26 cellular contexts compared by ENCODE assay signal in the genomic region with DNA sequence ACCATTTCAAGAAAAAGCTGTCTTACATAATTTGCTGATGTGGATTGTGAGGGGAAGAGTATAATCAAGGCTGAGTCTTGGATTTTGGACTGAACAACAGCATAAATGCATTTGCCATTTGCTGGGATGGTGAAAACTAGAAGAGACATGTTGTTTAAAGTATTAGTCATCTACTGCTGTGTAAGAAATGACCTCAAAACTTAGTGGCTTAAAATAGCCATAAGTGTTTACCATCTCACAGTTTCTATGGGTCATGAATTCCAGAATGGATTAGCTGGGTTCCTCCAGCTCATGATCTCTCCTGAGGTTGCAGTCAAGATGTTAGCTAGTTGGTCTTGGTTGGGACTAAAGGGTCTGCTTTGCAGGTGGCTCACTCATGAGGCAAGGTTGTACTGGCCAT.
DNase-seq lines count a peak whose midpoint lies in the region; ATAC-seq and TF ChIP-seq lines count a peak whose summit lies in the region.
"Had no signal": no experiment of that assay in that cellular context is flagged by ENCODE, and none has a peak within 500 bp of the region (broad histone marks: within the 10 kb centered on the region; RNA-seq: fewer than 3 reads in every experiment).

No MANE protein-coding gene starts in this region.

- no peak for TF ChIP-seq CTCF in PC-3 (conservative IDR thresholded peaks at IDR 0.05; ENCODE audit: low read depth, low read length)
- TF ChIP-seq CTCF in osteoblast (IDR thresholded peaks at IDR 0.05; ENCODE audit: extremely low read depth, low read depth, low read length): no peak

- POLR2A ChIA-PET in PC-3 (lab: Charles Lee; ENCODE audit: unreplicated experiment): no interaction called here
- POLR2A ChIA-PET in activated CD4-positive, alpha-beta memory T cell treated with anti-CD3 and anti-CD28 coated beads, Interleukin-2, amount 10 ng/mL, durations not matched to agents 7 days and 5 days (lab: Charles Lee): no interaction called here

- no peak overlapping the region for H3K4me3 Mint-ChIP-seq in activated CD4-positive, alpha-beta memory T cell treated with anti-CD3 and anti-CD28 coated beads, Interleukin-2, amount 10 ng/mL, durations not matched to agents 7 days and 5 days
- H3K4me3 Mint-ChIP-seq: activated CD8-positive, alpha-beta memory T cell treated with anti-CD3 and anti-CD28 coated beads, Interleukin-2, amount 10 ng/mL, durations not matched to agents 7 days and 5 days; activated T-helper 17 cell treated with anti-CD3 and anti-CD28 coated beads, Interleukin-2, amount 50 U/mL, for 72 hours; mesothelial cell of epicardium; natural killer cell treated with Interleukin-12 subunit alpha and Interleukin-12 subunit beta and Interleukin-15 and Interleukin-18, amount 100 ng/mL, for 72 hours; type B pancreatic cell had no signal

- peaks cover 23% of the 10 kb centered on the region for H3K4me1 ChIP-seq in PC-3 (ENCODE audit: insufficient read depth, low read length)
- H3K4me1 ChIP-seq in osteoblast (ENCODE audit: insufficient read depth, low read length): peaks cover 34% of the 10 kb centered on the region
- H3K4me1 ChIP-seq: adrenal gland, BLaER1, Peyer's patch, stomach had no signal

- H3K27me3 Mint-ChIP-seq in activated CD4-positive, alpha-beta memory T cell treated with anti-CD3 and anti-CD28 coated beads, Interleukin-2, amount 10 ng/mL, durations not matched to agents 7 days and 5 days: peaks cover 19% of the 10 kb centered on the region

- no peaks in the 10 kb centered on the region for H3K4me1 Mint-ChIP-seq in activated CD4-positive, alpha-beta memory T cell treated with anti-CD3 and anti-CD28 coated beads, Interleukin-2, amount 10 ng/mL, durations not matched to agents 7 days and 5 days
- H3K4me1 Mint-ChIP-seq: activated CD8-positive, alpha-beta memory T cell treated with anti-CD3 and anti-CD28 coated beads, Interleukin-2, amount 10 ng/mL, durations not matched to agents 7 days and 5 days; activated T-helper 17 cell treated with anti-CD3 and anti-CD28 coated beads, Interleukin-2, amount 50 U/mL, for 72 hours had no signal

- H3K27ac ChIP-seq in PC-3 (ENCODE audit: low read length) (peak overlapping the region; percentile 74), osteoblast (ENCODE audit: low read depth, low read length) (peak overlapping the region; percentile 92)
- H3K27ac ChIP-seq: adrenal gland, BLaER1, Peyer's patch, skin epidermis, stomach had no signal

- peak overlapping the region; percentile 50 for H3K4me2 ChIP-seq in PC-3 (ENCODE audit: low read length)
- peak overlapping the region; percentile 50 for H3K4me2 ChIP-seq in osteoblast (ENCODE audit: insufficient read depth, low read length)
- H3K4me2 ChIP-seq: BLaER1 had no signal

- H4K20me1 ChIP-seq in PC-3 (ENCODE audit: low read length) (no peaks in the 10 kb centered on the region), osteoblast (ENCODE audit: insufficient read depth, low read length) (no peaks in the 10 kb centered on the region)
- H4K20me1 ChIP-seq: BLaER1 had no signal

- no peaks in the 10 kb centered on the region for H3F3A ChIP-seq in PC-3 (ENCODE audit: low read length, unreplicated experiment)

- peak; percentile 87 for DNase-seq in EH (ENCODE audit: low read depth)
- peak; percentile 69 for DNase-seq in PC-3
- peak; percentile 45 for DNase-seq in fibroblast of gingiva (ENCODE audit: low read depth)
- DNase-seq in osteoblast (ENCODE audit: insufficient read length, low spot score, missing footprints): peak; percentile 56
- no peak for DNase-seq in posterior vena cava (ENCODE audit: low spot score)
- DNase-seq in activated CD4-positive, alpha-beta memory T cell treated with anti-CD3 and anti-CD28 coated beads, Interleukin-2, amount 10 ng/mL, durations not matched to agents 7 days and 5 days: no peak
- DNase-seq in activated CD4-positive, CD25-positive, alpha-beta regulatory T cell (lab: John Stamatoyannopoulos, UW): no peak
- DNase-seq in MV-4-11 (lab: John Stamatoyannopoulos, UW): no peak
- DNase-seq: activated CD4-positive, alpha-beta T cell treated with anti-CD3 and anti-CD28 coated beads for 1 hour; activated CD8-positive, alpha-beta memory T cell treated with anti-CD3 and anti-CD28 coated beads, Interleukin-2, amount 10 ng/mL, durations not matched to agents 7 days and 5 days; cerebellar nuclear complex; effector CD8-positive, alpha-beta T cell; NCI-H2029; NCI-H446 treated with DMSO at 0.1 percent for 48 hours; Peyer's patch; stimulated activated CD4-positive, alpha-beta T cell treated with anti-CD3 and anti-CD28 coated beads, Interleukin-4, amount 100 ng/mL, for 1 hour; stomach had no signal

- intact Hi-C loops in PC-3 (cut with micrococcal nuclease) (no loop called here), posterior vena cava (cut with DNase I) (no loop called here)

- no peak overlapping the region for H3K27ac Mint-ChIP-seq in activated CD4-positive, alpha-beta memory T cell treated with anti-CD3 and anti-CD28 coated beads, Interleukin-2, amount 10 ng/mL, durations not matched to agents 7 days and 5 days
- H3K27ac Mint-ChIP-seq: activated CD8-positive, alpha-beta memory T cell treated with anti-CD3 and anti-CD28 coated beads, Interleukin-2, amount 10 ng/mL, durations not matched to agents 7 days and 5 days; activated T-helper 17 cell treated with anti-CD3 and anti-CD28 coated beads, Interleukin-2, amount 50 U/mL, for 72 hours; mesothelial cell of epicardium; natural killer cell treated with Interleukin-12 subunit alpha and Interleukin-12 subunit beta and Interleukin-15 and Interleukin-18, amount 100 ng/mL, for 72 hours; progenitor cell of endocrine pancreas; type B pancreatic cell had no signal

- no peaks in the 10 kb centered on the region for H3K36me3 ChIP-seq in PC-3 (ENCODE audit: low read depth, low read length)
- H3K36me3 ChIP-seq in osteoblast (ENCODE audit: insufficient read depth, low read length): no peaks in the 10 kb centered on the region
- H3K36me3 ChIP-seq: adrenal gland, BLaER1, Peyer's patch, stomach had no signal

- no peaks in the 10 kb centered on the region for H3K36me3 Mint-ChIP-seq in activated CD4-positive, alpha-beta memory T cell treated with anti-CD3 and anti-CD28 coated beads, Interleukin-2, amount 10 ng/mL, durations not matched to agents 7 days and 5 days (ENCODE audit: low read depth)
- H3K36me3 Mint-ChIP-seq: activated CD8-positive, alpha-beta memory T cell treated with anti-CD3 and anti-CD28 coated beads, Interleukin-2, amount 10 ng/mL, durations not matched to agents 7 days and 5 days; mesothelial cell of epicardium; natural killer cell treated with Interleukin-12 subunit alpha and Interleukin-12 subunit beta and Interleukin-15 and Interleukin-18, amount 100 ng/mL, for 72 hours; type B pancreatic cell had no signal

- H3K9ac ChIP-seq in PC-3 (ENCODE audit: low read length): no peak overlapping the region; the same call in 1 of the 2 replicates
- H3K9ac ChIP-seq: BLaER1 had no signal

- CTCF ChIA-PET in PC-3 (lab: Charles Lee): no interaction called here
- CTCF ChIA-PET in activated CD4-positive, alpha-beta memory T cell treated with anti-CD3 and anti-CD28 coated beads, Interleukin-2, amount 10 ng/mL, durations not matched to agents 7 days and 5 days (lab: Charles Lee): interaction anchor here (0.9 to 1.5 kb wide), 2 partner anchors 9 to 14 kb away, joined by 3 to 6 read pairs; no protein-coding TSS in a partner anchor

- no TSS peak for BruUV-seq in PC-3 (replicated peaks; lab: Mats Ljungman, UMichigan)

- H3K9me3 Mint-ChIP-seq in activated CD4-positive, alpha-beta memory T cell treated with anti-CD3 and anti-CD28 coated beads, Interleukin-2, amount 10 ng/mL, durations not matched to agents 7 days and 5 days: no peaks in the 10 kb centered on the region
- H3K9me3 Mint-ChIP-seq: activated T-helper 17 cell treated with anti-CD3 and anti-CD28 coated beads, Interleukin-2, amount 50 U/mL, for 72 hours; mesothelial cell of epicardium; natural killer cell treated with Interleukin-12 subunit alpha and Interleukin-12 subunit beta and Interleukin-15 and Interleukin-18, amount 100 ng/mL, for 72 hours; type B pancreatic cell had no signal

- peak; percentile 32 for ATAC-seq in PC-3
- ATAC-seq: activated CD8-positive, alpha-beta memory T cell treated with anti-CD3 and anti-CD28 coated beads, Interleukin-2, amount 10 ng/mL, durations not matched to agents 7 days and 5 days; activated T-helper 17 cell treated with anti-CD3 and anti-CD28 coated beads, Interleukin-2, amount 50 U/mL, for 72 hours; HCT116; natural killer cell treated with Interleukin-12 subunit alpha and Interleukin-12 subunit beta and Interleukin-15 and Interleukin-18, amount 100 ng/mL, for 72 hours had no signal

- H2AFZ ChIP-seq in PC-3 (ENCODE audit: low read length): no peak overlapping the region
- H2AFZ ChIP-seq in osteoblast (ENCODE audit: low read length): peak overlapping the region; percentile 44

- H3K9me2 ChIP-seq in PC-3 (replicated peaks; ENCODE audit: low read length): no peaks in the 10 kb centered on the region

- H3K27me3 ChIP-seq in PC-3 (ENCODE audit: low read length): peaks cover 3% of the 10 kb centered on the region; the same call in 1 of the 2 replicates
- H3K27me3 ChIP-seq in osteoblast (ENCODE audit: insufficient read depth, low read length): no peaks in the 10 kb centered on the region
- H3K27me3 ChIP-seq: adrenal gland, BLaER1, Peyer's patch, stomach had no signal

- H3K79me2 ChIP-seq in PC-3 (ENCODE audit: low read length) (no peaks in the 10 kb centered on the region), osteoblast (ENCODE audit: insufficient read depth, low read length) (no peaks in the 10 kb centered on the region)

- H3K4me3 ChIP-seq in PC-3 (ENCODE audit: low read length): no peak overlapping the region
- H3K4me3 ChIP-seq in osteoblast (ENCODE audit: insufficient read depth, low read length): peak overlapping the region; percentile 29
- H3K4me3 ChIP-seq: adrenal gland, BLaER1, Peyer's patch, skin epidermis, stomach had no signal

- H3K9me3 ChIP-seq in PC-3 (ENCODE audit: low read length): no peaks in the 10 kb centered on the region
- no peaks in the 10 kb centered on the region for H3K9me3 ChIP-seq in osteoblast (ENCODE audit: low read depth, low read length)
- H3K9me3 ChIP-seq: adrenal gland, BLaER1, Peyer's patch, stomach had no signal

Comparison
In these comparisons a context has a peak if more than half of its experiments do, and no peak if none do; other contexts are left out.
1. DNase-seq: peak in EH (single experiment), PC-3 (single experiment), fibroblast of gingiva (single experiment) and osteoblast (single experiment); none in posterior vena cava (single experiment), activated CD4-positive, alpha-beta memory T cell treated with anti-CD3 and anti-CD28 coated beads, Interleukin-2, amount 10 ng/mL, durations not matched to agents 7 days and 5 days (single experiment), activated CD4-positive, CD25-positive, alpha-beta regulatory T cell (0 of 4) and MV-4-11 (single experiment).